ENCODE assay signal across 1 cellular context in the genomic region with DNA sequence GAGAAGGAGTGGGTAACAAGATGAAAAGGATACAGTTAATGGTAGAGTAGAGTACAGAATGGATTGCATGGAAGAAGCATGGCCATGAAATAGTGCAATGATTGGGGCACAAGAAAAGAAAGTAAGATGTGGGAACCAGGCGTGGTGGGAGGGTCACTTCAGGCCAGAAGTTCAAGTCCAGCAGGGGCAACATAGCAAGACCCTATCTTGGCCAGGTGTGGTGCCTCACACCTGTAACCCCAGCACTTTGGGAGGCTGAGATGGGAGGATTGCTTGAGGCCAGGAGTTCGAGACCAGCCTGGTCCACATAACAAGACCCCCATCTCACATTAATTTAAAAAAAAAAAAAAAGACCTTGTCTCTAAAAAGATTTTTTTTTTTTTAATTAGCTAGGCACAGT.
TF ChIP-seq lines count a peak whose summit lies in the region.

No MANE protein-coding gene starts in this region.

TF ChIP-seq in K562, 482 proteins besides CTCF, POLR2A, EP300 and RAD21:
- TF ChIP-seq SMARCA5 (IDR thresholded peaks at IDR 0.05): no peak
- TF ChIP-seq ZNF121 (CRISPR knock-in tag; conservative IDR thresholded peaks at IDR 0.05): 0 out of 2 replicates have a peak, but pooled peaks have one; percentile 31
